1 cellular context compared by ENCODE assay signal in the genomic region with DNA sequence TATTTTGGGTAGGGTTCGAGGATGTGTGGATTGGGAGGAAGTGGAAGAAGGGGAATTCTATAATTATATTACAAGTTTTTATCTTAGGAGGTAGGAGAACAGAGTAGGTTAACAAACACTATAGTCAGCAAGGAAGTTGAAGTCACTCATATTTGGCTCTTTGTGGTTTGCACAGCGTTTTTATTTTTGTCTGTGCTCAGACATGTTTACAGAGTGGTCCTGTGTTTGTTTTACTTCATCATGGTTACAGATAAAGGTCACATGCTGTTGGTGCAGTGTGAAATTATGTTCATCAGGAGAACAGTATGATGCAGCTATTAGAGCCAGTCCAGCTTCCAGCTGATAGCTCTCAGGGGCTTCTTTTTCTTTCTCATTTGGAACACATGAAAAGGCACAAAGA.
TF ChIP-seq lines count a peak whose summit lies in the region.

No MANE protein-coding gene starts in this region.

TF ChIP-seq in GM23338, 12 proteins besides CTCF, POLR2A, EP300 and RAD21 (continued from another document):
- TF ChIP-seq, protein P1, sequence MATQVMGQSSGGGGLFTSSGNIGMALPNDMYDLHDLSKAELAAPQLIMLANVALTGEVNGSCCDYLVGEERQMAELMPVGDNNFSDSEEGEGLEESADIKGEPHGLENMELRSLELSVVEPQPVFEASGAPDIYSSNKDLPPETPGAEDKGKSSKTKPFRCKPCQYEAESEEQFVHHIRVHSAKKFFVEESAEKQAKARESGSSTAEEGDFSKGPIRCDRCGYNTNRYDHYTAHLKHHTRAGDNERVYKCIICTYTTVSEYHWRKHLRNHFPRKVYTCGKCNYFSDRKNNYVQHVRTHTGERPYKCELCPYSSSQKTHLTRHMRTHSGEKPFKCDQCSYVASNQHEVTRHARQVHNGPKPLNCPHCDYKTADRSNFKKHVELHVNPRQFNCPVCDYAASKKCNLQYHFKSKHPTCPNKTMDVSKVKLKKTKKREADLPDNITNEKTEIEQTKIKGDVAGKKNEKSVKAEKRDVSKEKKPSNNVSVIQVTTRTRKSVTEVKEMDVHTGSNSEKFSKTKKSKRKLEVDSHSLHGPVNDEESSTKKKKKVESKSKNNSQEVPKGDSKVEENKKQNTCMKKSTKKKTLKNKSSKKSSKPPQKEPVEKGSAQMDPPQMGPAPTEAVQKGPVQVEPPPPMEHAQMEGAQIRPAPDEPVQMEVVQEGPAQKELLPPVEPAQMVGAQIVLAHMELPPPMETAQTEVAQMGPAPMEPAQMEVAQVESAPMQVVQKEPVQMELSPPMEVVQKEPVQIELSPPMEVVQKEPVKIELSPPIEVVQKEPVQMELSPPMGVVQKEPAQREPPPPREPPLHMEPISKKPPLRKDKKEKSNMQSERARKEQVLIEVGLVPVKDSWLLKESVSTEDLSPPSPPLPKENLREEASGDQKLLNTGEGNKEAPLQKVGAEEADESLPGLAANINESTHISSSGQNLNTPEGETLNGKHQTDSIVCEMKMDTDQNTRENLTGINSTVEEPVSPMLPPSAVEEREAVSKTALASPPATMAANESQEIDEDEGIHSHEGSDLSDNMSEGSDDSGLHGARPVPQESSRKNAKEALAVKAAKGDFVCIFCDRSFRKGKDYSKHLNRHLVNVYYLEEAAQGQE (IDR thresholded peaks at IDR 0.05; ENCODE audit: unreplicated experiment): no peak
- no peak for TF ChIP-seq JUNB (IDR thresholded peaks at IDR 0.05; ENCODE audit: unreplicated experiment)
- no peak for TF ChIP-seq NANOG (IDR thresholded peaks at IDR 0.05; ENCODE audit: borderline replicate concordance)
- TF ChIP-seq, protein P2, sequence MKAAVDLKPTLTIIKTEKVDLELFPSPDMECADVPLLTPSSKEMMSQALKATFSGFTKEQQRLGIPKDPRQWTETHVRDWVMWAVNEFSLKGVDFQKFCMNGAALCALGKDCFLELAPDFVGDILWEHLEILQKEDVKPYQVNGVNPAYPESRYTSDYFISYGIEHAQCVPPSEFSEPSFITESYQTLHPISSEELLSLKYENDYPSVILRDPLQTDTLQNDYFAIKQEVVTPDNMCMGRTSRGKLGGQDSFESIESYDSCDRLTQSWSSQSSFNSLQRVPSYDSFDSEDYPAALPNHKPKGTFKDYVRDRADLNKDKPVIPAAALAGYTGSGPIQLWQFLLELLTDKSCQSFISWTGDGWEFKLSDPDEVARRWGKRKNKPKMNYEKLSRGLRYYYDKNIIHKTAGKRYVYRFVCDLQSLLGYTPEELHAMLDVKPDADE (IDR thresholded peaks at IDR 0.05): no peak
- no peak for TF ChIP-seq ZNF114 (CRISPR knock-in tag; IDR thresholded peaks at IDR 0.05)
- no peak for TF ChIP-seq EZH2phosphoT487 (IDR thresholded peaks at IDR 0.05; ENCODE audit: unreplicated experiment)
- no peak for TF ChIP-seq CREB1 (CRISPR knock-in tag; IDR thresholded peaks at IDR 0.05; ENCODE audit: low read depth)
- TF ChIP-seq POLR2AphosphoS5 (IDR thresholded peaks at IDR 0.05; ENCODE audit: low read depth): no peak
- no peak for TF ChIP-seq STAT1 (IDR thresholded peaks at IDR 0.05; ENCODE audit: unreplicated experiment)
